Comparison of ENCODE assay signal across 1 cellular context in the genomic region with DNA sequence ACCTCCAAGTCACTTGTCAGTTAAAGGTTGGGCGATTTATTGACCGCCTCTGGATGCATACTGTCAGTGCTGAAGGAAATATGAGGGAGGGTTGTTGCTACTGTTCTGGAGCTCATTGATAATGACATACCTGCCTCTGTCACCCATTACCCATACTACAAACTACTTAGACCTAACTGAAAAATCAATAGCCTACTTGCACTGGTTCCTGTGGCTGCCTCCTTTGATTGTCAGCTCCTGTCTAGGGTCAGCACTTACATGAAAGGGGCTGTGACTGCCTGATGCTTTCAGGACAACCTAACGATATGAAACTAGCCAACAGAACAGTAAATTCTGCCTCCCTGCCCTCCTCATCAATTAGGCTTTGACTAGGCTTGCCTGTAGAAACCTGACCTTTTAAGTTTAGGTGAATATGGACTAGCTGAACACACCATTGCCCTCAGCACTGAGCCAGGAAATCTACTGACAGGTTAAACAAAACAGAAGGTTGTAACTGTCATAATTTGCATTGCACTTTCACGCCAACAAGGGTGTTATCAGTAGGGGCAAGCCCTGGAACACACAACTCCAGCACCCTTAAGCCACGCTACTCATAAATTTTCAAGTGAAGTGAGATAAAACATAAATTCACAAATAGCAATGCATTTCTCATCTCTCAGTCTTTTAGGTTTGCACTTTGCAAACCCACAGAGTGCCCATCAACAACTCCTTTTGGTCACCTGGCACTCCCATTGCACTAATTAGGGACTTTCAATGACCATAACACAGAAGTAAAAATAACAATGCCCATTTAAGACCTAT.
TF ChIP-seq lines count a peak whose summit lies in the region.

No MANE protein-coding gene starts in this region.

TF ChIP-seq in K562, 482 proteins besides CTCF, POLR2A, EP300 and RAD21 (continued from another document and continues in another):
- TF ChIP-seq, protein P1, sequence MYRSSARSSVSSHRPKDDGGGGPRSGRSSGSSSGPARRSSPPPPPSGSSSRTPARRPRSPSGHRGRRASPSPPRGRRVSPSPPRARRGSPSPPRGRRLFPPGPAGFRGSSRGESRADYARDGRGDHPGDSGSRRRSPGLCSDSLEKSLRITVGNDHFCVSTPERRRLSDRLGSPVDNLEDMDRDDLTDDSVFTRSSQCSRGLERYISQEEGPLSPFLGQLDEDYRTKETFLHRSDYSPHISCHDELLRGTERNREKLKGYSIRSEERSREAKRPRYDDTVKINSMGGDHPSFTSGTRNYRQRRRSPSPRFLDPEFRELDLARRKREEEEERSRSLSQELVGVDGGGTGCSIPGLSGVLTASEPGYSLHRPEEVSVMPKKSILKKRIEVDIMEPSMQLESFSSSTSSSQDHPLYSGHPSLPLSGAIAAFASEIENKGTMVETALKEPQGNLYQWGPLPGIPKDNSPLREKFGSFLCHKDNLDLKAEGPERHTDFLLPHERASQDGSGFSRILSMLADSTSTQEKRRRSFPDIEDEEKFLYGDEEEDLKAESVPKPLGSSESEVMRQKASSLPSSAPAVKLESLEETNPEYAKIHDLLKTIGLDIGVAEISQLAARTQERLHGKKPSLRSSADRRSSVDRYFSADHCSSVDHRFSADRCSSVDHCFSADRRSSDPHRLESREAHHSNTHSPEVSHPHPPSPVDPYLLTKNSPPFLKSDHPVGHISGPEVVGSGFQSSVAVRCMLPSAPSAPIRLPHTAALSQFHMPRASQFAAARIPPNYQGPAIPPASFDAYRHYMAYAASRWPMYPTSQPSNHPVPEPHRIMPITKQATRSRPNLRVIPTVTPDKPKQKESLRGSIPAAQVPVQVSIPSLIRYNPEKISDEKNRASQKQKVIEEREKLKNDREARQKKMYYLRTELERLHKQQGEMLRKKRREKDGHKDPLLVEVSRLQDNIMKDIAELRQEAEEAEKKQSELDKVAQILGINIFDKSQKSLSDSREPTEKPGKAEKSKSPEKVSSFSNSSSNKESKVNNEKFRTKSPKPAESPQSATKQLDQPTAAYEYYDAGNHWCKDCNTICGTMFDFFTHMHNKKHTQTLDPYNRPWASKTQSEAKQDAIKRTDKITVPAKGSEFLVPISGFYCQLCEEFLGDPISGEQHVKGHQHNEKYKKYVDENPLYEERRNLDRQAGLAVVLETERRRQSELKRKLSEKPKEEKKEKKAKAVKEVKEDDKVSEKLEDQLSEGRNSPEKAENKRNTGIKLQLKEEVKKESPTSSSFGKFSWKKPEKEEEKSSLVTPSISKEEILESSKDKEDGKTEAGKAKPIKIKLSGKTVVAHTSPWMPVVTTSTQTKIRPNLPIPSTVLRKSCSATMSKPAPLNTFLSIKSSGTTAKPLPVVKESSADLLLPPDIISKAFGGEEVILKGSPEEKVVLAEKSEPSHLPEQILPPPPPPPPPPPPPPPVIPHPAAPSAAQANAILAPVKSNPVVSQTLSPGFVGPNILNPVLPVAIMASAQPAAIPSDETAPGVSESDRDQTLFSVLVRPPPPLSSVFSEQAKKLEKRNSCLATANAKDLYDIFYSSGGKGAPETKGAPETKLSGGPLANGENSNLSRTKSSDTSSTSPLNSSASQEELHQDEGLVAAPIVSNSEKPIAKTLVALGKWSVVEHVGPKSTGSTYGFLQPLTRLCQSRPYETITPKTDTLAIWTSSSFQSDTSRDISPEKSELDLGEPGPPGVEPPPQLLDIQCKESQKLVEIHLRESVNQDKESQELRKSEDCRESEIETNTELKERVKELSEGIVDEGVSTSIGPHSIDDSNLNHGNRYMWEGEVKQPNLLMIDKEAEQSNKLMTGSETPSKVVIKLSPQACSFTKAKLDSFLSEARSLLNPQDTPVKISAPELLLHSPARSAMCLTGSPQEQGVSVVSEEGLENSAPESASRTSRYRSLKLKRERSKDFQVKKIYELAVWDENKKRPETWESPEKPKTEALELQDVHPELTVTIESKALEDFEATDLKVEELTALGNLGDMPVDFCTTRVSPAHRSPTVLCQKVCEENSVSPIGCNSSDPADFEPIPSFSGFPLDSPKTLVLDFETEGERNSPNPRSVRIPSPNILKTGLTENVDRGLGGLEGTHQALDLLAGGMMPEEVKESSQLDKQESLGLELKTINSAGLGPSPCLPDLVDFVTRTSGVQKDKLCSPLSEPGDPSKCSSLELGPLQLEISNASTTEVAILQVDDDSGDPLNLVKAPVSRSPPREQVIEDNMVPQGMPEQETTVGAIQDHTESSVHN (IDR thresholded peaks at IDR 0.05; ENCODE audit: borderline replicate concordance in 1 of 2, low read depth in 1 of 2): no peak
- TF ChIP-seq, protein P2, sequence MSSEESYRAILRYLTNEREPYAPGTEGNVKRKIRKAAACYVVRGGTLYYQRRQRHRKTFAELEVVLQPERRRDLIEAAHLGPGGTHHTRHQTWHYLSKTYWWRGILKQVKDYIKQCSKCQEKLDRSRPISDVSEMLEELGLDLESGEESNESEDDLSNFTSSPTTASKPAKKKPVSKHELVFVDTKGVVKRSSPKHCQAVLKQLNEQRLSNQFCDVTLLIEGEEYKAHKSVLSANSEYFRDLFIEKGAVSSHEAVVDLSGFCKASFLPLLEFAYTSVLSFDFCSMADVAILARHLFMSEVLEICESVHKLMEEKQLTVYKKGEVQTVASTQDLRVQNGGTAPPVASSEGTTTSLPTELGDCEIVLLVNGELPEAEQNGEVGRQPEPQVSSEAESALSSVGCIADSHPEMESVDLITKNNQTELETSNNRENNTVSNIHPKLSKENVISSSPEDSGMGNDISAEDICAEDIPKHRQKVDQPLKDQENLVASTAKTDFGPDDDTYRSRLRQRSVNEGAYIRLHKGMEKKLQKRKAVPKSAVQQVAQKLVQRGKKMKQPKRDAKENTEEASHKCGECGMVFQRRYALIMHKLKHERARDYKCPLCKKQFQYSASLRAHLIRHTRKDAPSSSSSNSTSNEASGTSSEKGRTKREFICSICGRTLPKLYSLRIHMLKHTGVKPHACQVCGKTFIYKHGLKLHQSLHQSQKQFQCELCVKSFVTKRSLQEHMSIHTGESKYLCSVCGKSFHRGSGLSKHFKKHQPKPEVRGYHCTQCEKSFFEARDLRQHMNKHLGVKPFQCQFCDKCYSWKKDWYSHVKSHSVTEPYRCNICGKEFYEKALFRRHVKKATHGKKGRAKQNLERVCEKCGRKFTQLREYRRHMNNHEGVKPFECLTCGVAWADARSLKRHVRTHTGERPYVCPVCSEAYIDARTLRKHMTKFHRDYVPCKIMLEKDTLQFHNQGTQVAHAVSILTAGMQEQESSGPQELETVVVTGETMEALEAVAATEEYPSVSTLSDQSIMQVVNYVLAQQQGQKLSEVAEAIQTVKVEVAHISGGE (CRISPR knock-in tag; IDR thresholded peaks at IDR 0.05): no peak
- TF ChIP-seq, protein P3, sequence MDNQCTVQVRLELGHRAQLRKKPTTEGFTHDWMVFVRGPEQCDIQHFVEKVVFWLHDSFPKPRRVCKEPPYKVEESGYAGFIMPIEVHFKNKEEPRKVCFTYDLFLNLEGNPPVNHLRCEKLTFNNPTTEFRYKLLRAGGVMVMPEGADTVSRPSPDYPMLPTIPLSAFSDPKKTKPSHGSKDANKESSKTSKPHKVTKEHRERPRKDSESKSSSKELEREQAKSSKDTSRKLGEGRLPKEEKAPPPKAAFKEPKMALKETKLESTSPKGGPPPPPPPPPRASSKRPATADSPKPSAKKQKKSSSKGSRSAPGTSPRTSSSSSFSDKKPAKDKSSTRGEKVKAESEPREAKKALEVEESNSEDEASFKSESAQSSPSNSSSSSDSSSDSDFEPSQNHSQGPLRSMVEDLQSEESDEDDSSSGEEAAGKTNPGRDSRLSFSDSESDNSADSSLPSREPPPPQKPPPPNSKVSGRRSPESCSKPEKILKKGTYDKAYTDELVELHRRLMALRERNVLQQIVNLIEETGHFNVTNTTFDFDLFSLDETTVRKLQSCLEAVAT (IDR thresholded peaks at IDR 0.05): no peak
- TF ChIP-seq SOX6 (IDR thresholded peaks at IDR 0.05): peak; percentile 57
- TF ChIP-seq, protein P4, sequence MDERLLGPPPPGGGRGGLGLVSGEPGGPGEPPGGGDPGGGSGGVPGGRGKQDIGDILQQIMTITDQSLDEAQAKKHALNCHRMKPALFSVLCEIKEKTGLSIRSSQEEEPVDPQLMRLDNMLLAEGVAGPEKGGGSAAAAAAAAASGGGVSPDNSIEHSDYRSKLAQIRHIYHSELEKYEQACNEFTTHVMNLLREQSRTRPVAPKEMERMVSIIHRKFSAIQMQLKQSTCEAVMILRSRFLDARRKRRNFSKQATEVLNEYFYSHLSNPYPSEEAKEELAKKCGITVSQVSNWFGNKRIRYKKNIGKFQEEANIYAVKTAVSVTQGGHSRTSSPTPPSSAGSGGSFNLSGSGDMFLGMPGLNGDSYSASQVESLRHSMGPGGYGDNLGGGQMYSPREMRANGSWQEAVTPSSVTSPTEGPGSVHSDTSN (CRISPR knock-in tag; IDR thresholded peaks at IDR 0.05; ENCODE audit: low read depth): no peak
- TF ChIP-seq, protein P4 (tag; conservative IDR thresholded peaks at IDR 0.05; ENCODE audit: low read depth): peak; percentile 84
- TF ChIP-seq, protein P5, sequence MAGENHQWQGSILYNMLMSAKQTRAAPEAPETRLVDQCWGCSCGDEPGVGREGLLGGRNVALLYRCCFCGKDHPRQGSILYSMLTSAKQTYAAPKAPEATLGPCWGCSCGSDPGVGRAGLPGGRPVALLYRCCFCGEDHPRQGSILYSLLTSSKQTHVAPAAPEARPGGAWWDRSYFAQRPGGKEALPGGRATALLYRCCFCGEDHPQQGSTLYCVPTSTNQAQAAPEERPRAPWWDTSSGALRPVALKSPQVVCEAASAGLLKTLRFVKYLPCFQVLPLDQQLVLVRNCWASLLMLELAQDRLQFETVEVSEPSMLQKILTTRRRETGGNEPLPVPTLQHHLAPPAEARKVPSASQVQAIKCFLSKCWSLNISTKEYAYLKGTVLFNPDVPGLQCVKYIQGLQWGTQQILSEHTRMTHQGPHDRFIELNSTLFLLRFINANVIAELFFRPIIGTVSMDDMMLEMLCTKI (IDR thresholded peaks at IDR 0.05; ENCODE audit: partially characterized antibody): no peak
- no peak for TF ChIP-seq SMAD1 (IDR thresholded peaks at IDR 0.05; ENCODE audit: low read depth, low read length, partially characterized antibody)
- TF ChIP-seq, protein P6, sequence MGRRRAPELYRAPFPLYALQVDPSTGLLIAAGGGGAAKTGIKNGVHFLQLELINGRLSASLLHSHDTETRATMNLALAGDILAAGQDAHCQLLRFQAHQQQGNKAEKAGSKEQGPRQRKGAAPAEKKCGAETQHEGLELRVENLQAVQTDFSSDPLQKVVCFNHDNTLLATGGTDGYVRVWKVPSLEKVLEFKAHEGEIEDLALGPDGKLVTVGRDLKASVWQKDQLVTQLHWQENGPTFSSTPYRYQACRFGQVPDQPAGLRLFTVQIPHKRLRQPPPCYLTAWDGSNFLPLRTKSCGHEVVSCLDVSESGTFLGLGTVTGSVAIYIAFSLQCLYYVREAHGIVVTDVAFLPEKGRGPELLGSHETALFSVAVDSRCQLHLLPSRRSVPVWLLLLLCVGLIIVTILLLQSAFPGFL (CRISPR knock-in tag; IDR thresholded peaks at IDR 0.05): 0 out of 2 replicates have a peak, but pooled peaks have one; percentile 58
- peak; percentile 50; the same call in 1 of the 2 replicates for TF ChIP-seq RNF2 (IDR thresholded peaks at IDR 0.05)
- peak; percentile 1; the same call in 1 of the 2 replicates for TF ChIP-seq JUND (IDR thresholded peaks at IDR 0.05; ENCODE audit: borderline replicate concordance, low read depth, low read length)
- TF ChIP-seq JUND (tag; IDR thresholded peaks at IDR 0.05; ENCODE audit: borderline replicate concordance, low read depth, low read length): 0 out of 3 replicates have a peak, but pooled peaks have one; percentile 32
- no peak for TF ChIP-seq RBM15 (IDR thresholded peaks at IDR 0.05; ENCODE audit: insufficient read depth, low read length)
- TF ChIP-seq NR2C2 (CRISPR knock-in tag; IDR thresholded peaks at IDR 0.05): no peak
- TF ChIP-seq NR2C2 (tag; IDR thresholded peaks at IDR 0.05): peak; percentile 23; the same call in 1 of the 2 replicates
- no peak for TF ChIP-seq FOXK1 (CRISPR knock-in tag; IDR thresholded peaks at IDR 0.05; ENCODE audit: borderline replicate concordance)
- TF ChIP-seq DPF2 (IDR thresholded peaks at IDR 0.05): peak; percentile 71; the same call in 1 of the 2 replicates
- TF ChIP-seq GATAD2A (IDR thresholded peaks at IDR 0.05): 0 out of 2 replicates have a peak, but pooled peaks have one; percentile 18
- peak; percentile 59 for TF ChIP-seq CREM (IDR thresholded peaks at IDR 0.05; ENCODE audit: low read depth)
- peak; percentile 68 for TF ChIP-seq TCF3 (CRISPR knock-in tag; IDR thresholded peaks at IDR 0.05)
- 0 out of 4 replicates have a peak, but pooled peaks of 1 of the 2 experiments have one; percentile 53 for TF ChIP-seq FOXA3 (CRISPR knock-in tag; conservative IDR thresholded peaks at IDR 0.05 in 1 of 2, IDR thresholded peaks at IDR 0.05 in 1 of 2)
- TF ChIP-seq, protein P7, sequence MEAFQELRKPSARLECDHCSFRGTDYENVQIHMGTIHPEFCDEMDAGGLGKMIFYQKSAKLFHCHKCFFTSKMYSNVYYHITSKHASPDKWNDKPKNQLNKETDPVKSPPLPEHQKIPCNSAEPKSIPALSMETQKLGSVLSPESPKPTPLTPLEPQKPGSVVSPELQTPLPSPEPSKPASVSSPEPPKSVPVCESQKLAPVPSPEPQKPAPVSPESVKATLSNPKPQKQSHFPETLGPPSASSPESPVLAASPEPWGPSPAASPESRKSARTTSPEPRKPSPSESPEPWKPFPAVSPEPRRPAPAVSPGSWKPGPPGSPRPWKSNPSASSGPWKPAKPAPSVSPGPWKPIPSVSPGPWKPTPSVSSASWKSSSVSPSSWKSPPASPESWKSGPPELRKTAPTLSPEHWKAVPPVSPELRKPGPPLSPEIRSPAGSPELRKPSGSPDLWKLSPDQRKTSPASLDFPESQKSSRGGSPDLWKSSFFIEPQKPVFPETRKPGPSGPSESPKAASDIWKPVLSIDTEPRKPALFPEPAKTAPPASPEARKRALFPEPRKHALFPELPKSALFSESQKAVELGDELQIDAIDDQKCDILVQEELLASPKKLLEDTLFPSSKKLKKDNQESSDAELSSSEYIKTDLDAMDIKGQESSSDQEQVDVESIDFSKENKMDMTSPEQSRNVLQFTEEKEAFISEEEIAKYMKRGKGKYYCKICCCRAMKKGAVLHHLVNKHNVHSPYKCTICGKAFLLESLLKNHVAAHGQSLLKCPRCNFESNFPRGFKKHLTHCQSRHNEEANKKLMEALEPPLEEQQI (IDR thresholded peaks at IDR 0.05): 0 out of 2 replicates have a peak, but pooled peaks have one; percentile 26
- no peak for TF ChIP-seq DNMT1 (IDR thresholded peaks at IDR 0.05)
- TF ChIP-seq PHF20 (IDR thresholded peaks at IDR 0.05; ENCODE audit: partially characterized antibody): no peak
- TF ChIP-seq BRD4 (IDR thresholded peaks at IDR 0.05): peak; percentile 40; the same call in 1 of the 2 replicates
- peak; percentile 60 to 63; a peak in 3 of 4 replicates for TF ChIP-seq KDM1A (IDR thresholded peaks at IDR 0.05)
- 0 out of 2 replicates have a peak, but pooled peaks have one; percentile 14 for TF ChIP-seq ZNF589 (CRISPR knock-in tag; IDR thresholded peaks at IDR 0.05; ENCODE audit: low read depth)
- peak; percentile 51; the same call in 1 of the 2 replicates for TF ChIP-seq MECOM (CRISPR knock-in tag; IDR thresholded peaks at IDR 0.05)
- no peak for TF ChIP-seq SPI1 (IDR thresholded peaks at IDR 0.05; ENCODE audit: borderline replicate concordance, low read depth, low read length)
- TF ChIP-seq BCOR (IDR thresholded peaks at IDR 0.05): peak; percentile 16; the same call in 1 of the 2 replicates
- TF ChIP-seq ZSCAN32 (CRISPR knock-in tag; IDR thresholded peaks at IDR 0.05): no peak
- TF ChIP-seq EZH2 (IDR thresholded peaks at IDR 0.05; ENCODE audit: borderline replicate concordance, low read depth, low read length): no peak
